In genomic region chr3:8492744-8493511, GRCh38 we compare ENCODE assay signal across 20 cellular contexts. TPM values are rescaled to one million over a fixed set of nuclear protein-coding genes. Genes with fewer than 3 reads are reported as not detected.
DNase-seq lines count a peak whose midpoint lies in the region; ATAC-seq and TF ChIP-seq lines count a peak whose summit lies in the region.
"Had no signal": no experiment of that assay in that cellular context is flagged by ENCODE, and none has a peak within 500 bp of the region (broad histone marks: within the 10 kb centered on the region; RNA-seq: fewer than 3 reads in every experiment).

No MANE protein-coding gene starts in this region.

- peaks cover 13% of the 10 kb centered on the region for H3K27me3 Mint-ChIP-seq in central memory CD8-positive, alpha-beta T cell
- no peaks in the 10 kb centered on the region for H3K27me3 Mint-ChIP-seq in osteocyte (ENCODE audit: unreplicated experiment)

- H3K4me1 Mint-ChIP-seq in central memory CD8-positive, alpha-beta T cell: peaks cover 19% of the 10 kb centered on the region
- peaks cover 49% of the 10 kb centered on the region for H3K4me1 Mint-ChIP-seq in osteocyte (ENCODE audit: unreplicated experiment)
- H3K4me1 Mint-ChIP-seq: activated naive CD8-positive, alpha-beta T cell treated with anti-CD3 and anti-CD28 coated beads, Interleukin-2, amount 10 ng/mL, durations not matched to agents 7 days and 5 days had no signal

- no peak overlapping the region for H3K4me3 Mint-ChIP-seq in central memory CD8-positive, alpha-beta T cell
- no peak overlapping the region for H3K4me3 Mint-ChIP-seq in osteocyte (ENCODE audit: unreplicated experiment)
- H3K4me3 Mint-ChIP-seq: activated CD8-positive, alpha-beta T cell treated with anti-CD3 and anti-CD28 coated beads for 36 hours; activated naive CD8-positive, alpha-beta T cell treated with anti-CD3 and anti-CD28 coated beads, Interleukin-2, amount 10 ng/mL, durations not matched to agents 7 days and 5 days; activated T-cell treated with anti-CD3 and anti-CD28 coated beads, Interleukin-2, amount 50 U/mL, for 72 hours; GM23338; nephron progenitor cell; T-cell had no signal

- H3K9me3 ChIP-seq in tibial artery: no peaks in the 10 kb centered on the region
- H3K9me3 ChIP-seq: heart left ventricle had no signal

- H3K4me1 ChIP-seq in tibial artery: peaks cover 0 to 43% (median 26%) of the 10 kb centered on the region in 4 donors

- intact Hi-C loops in tibial artery (cut with DNase I; ENCODE audit: low total_unique reads): no loop called here

- no peak overlapping the region for H3K4me3 ChIP-seq in tibial artery
- H3K4me3 ChIP-seq: GM23338, heart left ventricle had no signal

- H3K27ac ChIP-seq in tibial artery: no peak overlapping the region
- H3K27ac ChIP-seq: VCaP had no signal

- DNase-seq in EL (peak; percentile 49), OCI-M1 (lab: John Stamatoyannopoulos, UW) (peak; percentile 18), osteocyte (ENCODE audit: extremely low spot score, unreplicated experiment) (no peak), tibial artery (no peak)
- DNase-seq in central memory CD8-positive, alpha-beta T cell (ENCODE audit: low spot score in 2 of 2): no peak
- no peak for DNase-seq in stimulated activated naive CD8-positive, alpha-beta T cell treated with anti-CD3 and anti-CD28 coated beads, Interleukin-15, Interleukin-2, amounts not matched to agents 100 U/mL and 50 U/mL, for 24 hours
- no peak for DNase-seq in activated CD8-positive, alpha-beta memory T cell treated with anti-CD3 and anti-CD28 coated beads, Interleukin-2, amount 50 U/mL, for 4 hours
- no peak for DNase-seq in stimulated activated CD4-positive, alpha-beta T cell treated with anti-CD3 and anti-CD28 coated beads, Interleukin-1b, Interleukin-23, amount 100 ng/mL, for 48 hours
- DNase-seq: activated CD8-positive, alpha-beta T cell treated with anti-CD3 and anti-CD28 coated beads for 36 hours; activated naive CD8-positive, alpha-beta T cell treated with anti-CD3 and anti-CD28 coated beads, Interleukin-2, amount 10 ng/mL, durations not matched to agents 7 days and 5 days; activated T-cell treated with anti-CD3 and anti-CD28 coated beads, Interleukin-2, amount 50 U/mL, for 72 hours; heart left ventricle; KG1; NCI-H1048; NCI-H2171; NCI-H774; nephron progenitor cell; T-cell had no signal

- no peaks in the 10 kb centered on the region for H3K36me3 ChIP-seq in tibial artery
- H3K36me3 ChIP-seq: heart left ventricle had no signal

- no peaks in the 10 kb centered on the region for H3K27me3 ChIP-seq in tibial artery
- H3K27me3 ChIP-seq: heart left ventricle had no signal

- peak; percentile 54 for ATAC-seq in central memory CD8-positive, alpha-beta T cell (replicated peaks; ENCODE audit: extremely low read depth, poor library complexity, severe bottlenecking)
- ATAC-seq in stimulated activated naive CD8-positive, alpha-beta T cell treated with anti-CD3 and anti-CD28 coated beads, Interleukin-15, Interleukin-2, amounts not matched to agents 100 U/mL and 50 U/mL, for 24 hours: no peak
- ATAC-seq: activated CD8-positive, alpha-beta T cell treated with anti-CD3 and anti-CD28 coated beads for 36 hours; activated T-cell treated with anti-CD3 and anti-CD28 coated beads, Interleukin-2, amount 50 U/mL, for 72 hours; T-cell had no signal

- no peak overlapping the region for H3K27ac Mint-ChIP-seq in central memory CD8-positive, alpha-beta T cell (ENCODE audit: low read depth)
- H3K27ac Mint-ChIP-seq in osteocyte (ENCODE audit: unreplicated experiment): peak overlapping the region; percentile 23
- H3K27ac Mint-ChIP-seq: activated CD8-positive, alpha-beta T cell treated with anti-CD3 and anti-CD28 coated beads for 36 hours; activated naive CD8-positive, alpha-beta T cell treated with anti-CD3 and anti-CD28 coated beads, Interleukin-2, amount 10 ng/mL, durations not matched to agents 7 days and 5 days; activated T-cell treated with anti-CD3 and anti-CD28 coated beads, Interleukin-2, amount 50 U/mL, for 72 hours; GM23338; T-cell had no signal

- no peaks in the 10 kb centered on the region for H3K9me3 Mint-ChIP-seq in central memory CD8-positive, alpha-beta T cell
- H3K9me3 Mint-ChIP-seq in osteocyte (ENCODE audit: unreplicated experiment): peaks cover 3% of the 10 kb centered on the region
- H3K9me3 Mint-ChIP-seq: activated CD8-positive, alpha-beta T cell treated with anti-CD3 and anti-CD28 coated beads for 36 hours; activated naive CD8-positive, alpha-beta T cell treated with anti-CD3 and anti-CD28 coated beads, Interleukin-2, amount 10 ng/mL, durations not matched to agents 7 days and 5 days; GM23338 had no signal

- peaks cover 2% of the 10 kb centered on the region for H3K36me3 Mint-ChIP-seq in central memory CD8-positive, alpha-beta T cell (ENCODE audit: insufficient read depth)
- peaks cover under 1% of the 10 kb centered on the region for H3K36me3 Mint-ChIP-seq in osteocyte (ENCODE audit: unreplicated experiment)
- H3K36me3 Mint-ChIP-seq: activated naive CD8-positive, alpha-beta T cell treated with anti-CD3 and anti-CD28 coated beads, Interleukin-2, amount 10 ng/mL, durations not matched to agents 7 days and 5 days; T-cell had no signal

- no peak for TF ChIP-seq CTCF in osteocyte (IDR thresholded peaks at IDR 0.05)
- no peak for TF ChIP-seq CTCF in tibial artery (IDR thresholded peaks at IDR 0.05)

RNA-seq across cellular contexts. Expression of gene LMCD1, which starts 8.7 kb away (rescaled TPM):
- 135 and 136 TPM in 2 replicates for total RNA-seq in osteocyte

Comparison
In these comparisons a context has a peak if more than half of its experiments do, and no peak if none do; other contexts are left out.
1. DNase-seq: peak in EL (single experiment) and OCI-M1 (single experiment); none in central memory CD8-positive, alpha-beta T cell (0 of 2), osteocyte (single experiment), stimulated activated naive CD8-positive, alpha-beta T cell treated with anti-CD3 and anti-CD28 coated beads, Interleukin-15, Interleukin-2, amounts not matched to agents 100 U/mL and 50 U/mL, for 24 hours (single experiment), activated CD8-positive, alpha-beta memory T cell treated with anti-CD3 and anti-CD28 coated beads, Interleukin-2, amount 50 U/mL, for 4 hours (single experiment), stimulated activated CD4-positive, alpha-beta T cell treated with anti-CD3 and anti-CD28 coated beads, Interleukin-1b, Interleukin-23, amount 100 ng/mL, for 48 hours (single experiment) and tibial artery (0 of 2).